13 cellular contexts compared by ENCODE assay signal in the genomic region with DNA sequence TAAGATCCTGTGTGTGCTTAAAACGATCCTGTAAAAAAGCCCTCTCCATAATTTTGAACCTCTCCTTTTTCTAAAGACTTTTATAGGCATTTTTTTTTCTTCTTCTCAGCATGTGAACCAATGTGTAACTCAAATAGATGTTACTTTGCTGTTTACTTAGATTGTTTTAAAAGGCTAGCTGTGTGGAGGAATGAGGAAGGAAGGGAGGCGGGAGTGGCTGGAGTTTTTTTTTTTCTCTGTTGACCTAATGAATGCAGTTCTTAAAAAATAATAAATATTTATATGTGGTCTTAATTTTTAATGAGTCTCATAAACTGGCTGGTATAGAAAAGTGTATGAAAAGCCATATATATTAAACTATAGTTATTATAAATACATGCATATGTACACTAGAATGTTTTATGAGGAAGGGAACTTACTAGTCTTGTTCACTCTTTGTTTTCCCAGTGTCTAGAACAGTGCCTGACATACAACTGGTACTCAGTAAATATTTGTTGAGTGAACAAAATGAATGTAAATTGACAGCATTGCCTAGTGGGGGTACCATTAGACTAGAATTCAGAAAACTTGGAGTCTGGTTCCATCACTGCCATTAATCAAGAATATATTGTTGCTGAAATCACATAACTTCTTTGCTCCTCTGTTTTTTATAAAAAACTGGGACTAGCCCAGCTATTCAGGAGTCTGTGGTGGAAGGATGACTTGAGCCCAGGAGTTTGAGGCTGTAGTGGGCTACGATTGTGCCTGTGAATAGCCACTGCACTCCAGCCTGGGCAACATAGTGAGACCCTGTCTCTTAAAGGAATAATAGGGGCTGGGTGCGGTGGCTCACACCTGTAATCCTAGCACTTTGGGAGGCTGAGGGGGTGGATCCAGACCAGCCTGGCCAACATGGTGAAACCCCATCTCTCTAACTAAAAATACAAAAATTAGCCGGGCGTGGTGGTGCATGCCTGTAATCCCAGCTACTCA. TPM values are rescaled to one million over a fixed set of nuclear protein-coding genes. Genes with fewer than 3 reads are reported as not detected.
DNase-seq lines count a peak whose midpoint lies in the region; TF ChIP-seq lines count a peak whose summit lies in the region.
"Had no signal": no experiment of that assay in that cellular context is flagged by ENCODE, and none has a peak within 500 bp of the region (broad histone marks: within the 10 kb centered on the region; RNA-seq: fewer than 3 reads in every experiment).

No MANE protein-coding gene starts in this region.

- no peak for TF ChIP-seq CTCF in coronary artery (IDR thresholded peaks at IDR 0.05)
- TF ChIP-seq CTCF in type B pancreatic cell (conservative IDR thresholded peaks at IDR 0.05) = no peak
- no peak for TF ChIP-seq CTCF in Caco-2 (IDR thresholded peaks at IDR 0.05; ENCODE audit: insufficient read depth in 1 of 2, low read depth in 1 of 2, low read length in 1 of 2, severe bottlenecking in 1 of 2, unreplicated experiment in 1 of 2)

- H3K4me3 Mint-ChIP-seq in type B pancreatic cell = peak overlapping the region; percentile 46
- no peak overlapping the region for H3K4me3 Mint-ChIP-seq in Caco-2 (ENCODE audit: unreplicated experiment)
- H3K4me3 Mint-ChIP-seq: activated CD8-positive, alpha-beta memory T cell treated with anti-CD3 and anti-CD28 coated beads, Interleukin-2, amount 10 ng/mL, durations not matched to agents 7 days and 5 days; activated naive CD8-positive, alpha-beta T cell treated with anti-CD3 and anti-CD28 coated beads, Interleukin-2, amount 10 ng/mL, durations not matched to agents 7 days and 5 days had no signal

- no TSS peak for BruUV-seq in Caco-2 (replicated peaks; lab: Mats Ljungman, UMichigan)

- H3K9ac ChIP-seq in SK-N-MC (ENCODE audit: insufficient read length) (peak overlapping the region; percentile 65), mucosa of rectum (ENCODE audit: low read depth in 1 of 2, low read length in 2 of 2) (no peak overlapping the region)

- H3K27me3 ChIP-seq in mucosa of rectum (ENCODE audit: control insufficient read depth in 2 of 2, insufficient read depth in 2 of 2, low read length in 2 of 2) (no peaks in the 10 kb centered on the region), Caco-2 (replicated peaks; ENCODE audit: control insufficient read depth, insufficient read depth, low read length) (no peaks in the 10 kb centered on the region)

- H3K27me3 Mint-ChIP-seq in type B pancreatic cell (no peaks in the 10 kb centered on the region), Caco-2 (ENCODE audit: insufficient read depth, unreplicated experiment) (no peaks in the 10 kb centered on the region)
- H3K27me3 Mint-ChIP-seq: activated CD8-positive, alpha-beta memory T cell treated with anti-CD3 and anti-CD28 coated beads, Interleukin-2, amount 10 ng/mL, durations not matched to agents 7 days and 5 days; activated naive CD8-positive, alpha-beta T cell treated with anti-CD3 and anti-CD28 coated beads, Interleukin-2, amount 10 ng/mL, durations not matched to agents 7 days and 5 days had no signal

- H3K4me1 ChIP-seq in mucosa of rectum (ENCODE audit: control insufficient read depth in 2 of 2, insufficient read depth in 2 of 2, low read length in 2 of 2) = peaks cover 0 to 11% of the 10 kb centered on the region in 2 donors
- H3K4me1 ChIP-seq in Caco-2 = no peaks in the 10 kb centered on the region

- peaks cover 36% of the 10 kb centered on the region for H3K4me1 Mint-ChIP-seq in type B pancreatic cell (ENCODE audit: unreplicated experiment)
- peaks cover 7% of the 10 kb centered on the region for H3K4me1 Mint-ChIP-seq in Caco-2 (ENCODE audit: low read depth, unreplicated experiment)

- no peaks in the 10 kb centered on the region for H3K9me3 Mint-ChIP-seq in type B pancreatic cell
- H3K9me3 Mint-ChIP-seq in Caco-2 (ENCODE audit: unreplicated experiment) = no peaks in the 10 kb centered on the region
- H3K9me3 Mint-ChIP-seq: activated naive CD8-positive, alpha-beta T cell treated with anti-CD3 and anti-CD28 coated beads, Interleukin-2, amount 10 ng/mL, durations not matched to agents 7 days and 5 days had no signal

- H3K36me3 ChIP-seq in SK-N-MC (ENCODE audit: insufficient read depth, low read length) = no peaks in the 10 kb centered on the region
- H3K36me3 ChIP-seq in mucosa of rectum (ENCODE audit: control insufficient read depth in 2 of 2, insufficient read depth in 2 of 2, low read length in 2 of 2) = no peaks in the 10 kb centered on the region
- H3K36me3 ChIP-seq in Caco-2 (ENCODE audit: control insufficient read depth, insufficient read depth, low read length) = no peaks in the 10 kb centered on the region

- CTCF ChIA-PET in Caco-2 (lab: Charles Lee) = no interaction called here

- POLR2A ChIA-PET in Caco-2 (lab: Charles Lee) = no interaction called here

- no peaks in the 10 kb centered on the region for H3K9me3 ChIP-seq in SK-N-MC (ENCODE audit: low read depth, low read length)
- H3K9me3 ChIP-seq in mucosa of rectum (ENCODE audit: control insufficient read depth in 2 of 2, low read length in 2 of 2) = no peaks in the 10 kb centered on the region
- no peaks in the 10 kb centered on the region for H3K9me3 ChIP-seq in Caco-2

- DNase-seq in SK-N-MC (ENCODE audit: low read depth, low spot score) (no peak), coronary artery (ENCODE audit: low spot score) (no peak), type B pancreatic cell (ENCODE audit: extremely low spot score, unreplicated experiment) (no peak), head of caudate nucleus (no peak), Caco-2 (no peak), NCI-H226 (no peak)
- DNase-seq: activated CD8-positive, alpha-beta memory T cell treated with anti-CD3 and anti-CD28 coated beads, Interleukin-2, amount 10 ng/mL, durations not matched to agents 7 days and 5 days; activated naive CD8-positive, alpha-beta T cell treated with anti-CD3 and anti-CD28 coated beads, Interleukin-2, amount 10 ng/mL, durations not matched to agents 7 days and 5 days; DMS 273 treated with DMSO at 0.1 percent for 48 hours; KBM-7; NCI-H2081 treated with DMSO at 0.1 percent for 48 hours; stimulated activated CD4-positive, alpha-beta T cell treated with anti-CD3 and anti-CD28 coated beads, Interleukin-15, amount 100 ng/mL, for 24 hours had no signal

- H3K27ac ChIP-seq in SK-N-MC = peak overlapping the region; percentile 93
- peak overlapping the region; percentile 65 to 80 for H3K27ac ChIP-seq in coronary artery
- H3K27ac ChIP-seq in mucosa of rectum (ENCODE audit: low read depth in 2 of 2, low read length in 2 of 2) = peak overlapping the region; percentile 34 to 50

- H3K27ac Mint-ChIP-seq in type B pancreatic cell = peak overlapping the region; percentile 73
- H3K27ac Mint-ChIP-seq in Caco-2 (ENCODE audit: unreplicated experiment) = no peak overlapping the region
- H3K27ac Mint-ChIP-seq: activated CD8-positive, alpha-beta memory T cell treated with anti-CD3 and anti-CD28 coated beads, Interleukin-2, amount 10 ng/mL, durations not matched to agents 7 days and 5 days; activated naive CD8-positive, alpha-beta T cell treated with anti-CD3 and anti-CD28 coated beads, Interleukin-2, amount 10 ng/mL, durations not matched to agents 7 days and 5 days had no signal

- intact Hi-C loops in head of caudate nucleus (cut with DNase I) = no loop called here
- intact Hi-C loops in Caco-2 (cut with micrococcal nuclease; ENCODE audit: unreplicated experiment) = no loop called here

- no peaks in the 10 kb centered on the region for H3K36me3 Mint-ChIP-seq in type B pancreatic cell
- H3K36me3 Mint-ChIP-seq in Caco-2 (ENCODE audit: insufficient read depth, unreplicated experiment) = no peaks in the 10 kb centered on the region

- peak overlapping the region; percentile 73 for H3K4me3 ChIP-seq in SK-N-MC
- peak overlapping the region; percentile 37 for H3K4me3 ChIP-seq in coronary artery
- no peak overlapping the region for H3K4me3 ChIP-seq in mucosa of rectum (ENCODE audit: low read length in 2 of 2)
- no peak overlapping the region for H3K4me3 ChIP-seq in Caco-2 (ENCODE audit: low read depth, low read length)

RNA-seq across cellular contexts. Expression of a gene that starts 51.0 kb away (rescaled TPM):
- total RNA-seq in type B pancreatic cell (ENCODE audit: low replicate concordance) (10.5 and 49.4 TPM in 2 replicates), Caco-2 (2022) (1.4 and 2.3 TPM in 2 replicates)

Comparison
In these comparisons a context has a peak if more than half of its experiments do, and no peak if none do; other contexts are left out.
1. H3K27ac ChIP-seq: peak in every context shown above with its lines; median percentile 93 in SK-N-MC; 72 in coronary artery; 42 in mucosa of rectum.
2. H3K4me3 ChIP-seq: peak in SK-N-MC (single experiment) and coronary artery (single experiment); none in mucosa of rectum (0 of 2) and Caco-2 (single experiment).